ENCODE assay signal across 14 cellular contexts in the genomic region with DNA sequence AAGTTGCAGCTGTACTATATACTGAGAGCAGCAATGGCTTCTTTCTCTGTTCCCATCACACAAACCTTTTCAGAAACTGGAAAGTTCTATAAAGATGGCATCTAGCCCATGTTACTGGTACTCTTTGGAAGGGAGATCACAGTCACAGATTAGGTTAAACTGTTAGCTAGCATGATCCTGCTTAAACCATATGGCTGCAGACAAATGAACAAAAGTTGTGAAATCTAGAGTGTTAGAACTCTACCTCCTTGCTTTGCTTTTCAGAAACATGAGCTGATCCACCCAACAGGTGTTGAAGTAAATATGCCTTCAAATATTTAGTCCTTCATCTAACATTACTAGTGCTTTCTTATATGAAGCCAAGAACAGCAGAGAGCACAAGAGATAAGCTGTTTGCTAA.
DNase-seq lines count a peak whose midpoint lies in the region; ATAC-seq and TF ChIP-seq lines count a peak whose summit lies in the region.
"Had no signal": no experiment of that assay in that cellular context is flagged by ENCODE, and none has a peak within 500 bp of the region (broad histone marks: within the 10 kb centered on the region; RNA-seq: fewer than 3 reads in every experiment).

No MANE protein-coding gene starts in this region.

- peak overlapping the region; percentile 77 for H3K27ac Mint-ChIP-seq in activated CD4-positive, alpha-beta T cell treated with anti-CD3 and anti-CD28 coated beads for 36 hours
- H3K27ac Mint-ChIP-seq in activated T-helper 17 cell treated with anti-CD3 and anti-CD28 coated beads, Interleukin-2, amount 50 U/mL, for 72 hours: peak overlapping the region; percentile 90
- peak overlapping the region; percentile 94 to 99 (median 98) for H3K27ac Mint-ChIP-seq in immature natural killer cell
- peak overlapping the region; percentile 92 for H3K27ac Mint-ChIP-seq in stimulated activated effector memory CD8-positive, alpha-beta T cell treated with anti-CD3 and anti-CD28 coated beads, Interleukin-12 subunit alpha, Interleukin-12 subunit beta, amount 100 ng/mL, for 72 hours
- H3K27ac Mint-ChIP-seq in HFFc6: no peak overlapping the region; the same call in 1 of the 2 replicates
- H3K27ac Mint-ChIP-seq: WTC11 had no signal

- POLR2A ChIA-PET in activated CD4-positive, alpha-beta T cell treated with anti-CD3 and anti-CD28 coated beads for 36 hours (lab: Charles Lee): interaction anchor here (0.6 kb wide), 1 partner anchor 40 kb away, joined by 3 read pairs; no protein-coding TSS in a partner anchor

- peaks cover 45% of the 10 kb centered on the region for H3K4me1 Mint-ChIP-seq in activated CD4-positive, alpha-beta T cell treated with anti-CD3 and anti-CD28 coated beads for 36 hours
- H3K4me1 Mint-ChIP-seq in activated T-helper 17 cell treated with anti-CD3 and anti-CD28 coated beads, Interleukin-2, amount 50 U/mL, for 72 hours: peaks cover 29% of the 10 kb centered on the region
- H3K4me1 Mint-ChIP-seq in immature natural killer cell: peaks cover 62 to 79% of the 10 kb centered on the region in 2 donors
- H3K4me1 Mint-ChIP-seq in stimulated activated effector memory CD8-positive, alpha-beta T cell treated with anti-CD3 and anti-CD28 coated beads, Interleukin-12 subunit alpha, Interleukin-12 subunit beta, amount 100 ng/mL, for 72 hours: peaks cover 72% of the 10 kb centered on the region
- H3K4me1 Mint-ChIP-seq in HFFc6 (ENCODE audit: low read depth): peaks cover 18% of the 10 kb centered on the region; the same call in 1 of the 2 replicates

- intact Hi-C loops in activated CD4-positive, alpha-beta T cell treated with anti-CD3 and anti-CD28 coated beads for 36 hours (cut with DNase I, micrococcal nuclease): loop anchor here (1.0 to 5.0 kb wide), 4 partner anchors 102 to 133 kb away; a partner anchor contains a TSS

- no peak for TF ChIP-seq CTCF in HFFc6 (IDR thresholded peaks at IDR 0.05)

- no peak for ATAC-seq in activated CD4-positive, alpha-beta T cell treated with anti-CD3 and anti-CD28 coated beads for 36 hours
- ATAC-seq in activated T-helper 17 cell treated with anti-CD3 and anti-CD28 coated beads, Interleukin-2, amount 50 U/mL, for 72 hours (replicated peaks): no peak
- ATAC-seq in stimulated activated effector memory CD8-positive, alpha-beta T cell treated with anti-CD3 and anti-CD28 coated beads, Interleukin-12 subunit alpha, Interleukin-12 subunit beta, amount 100 ng/mL, for 72 hours: no peak
- ATAC-seq: WTC11 had no signal

- H3K36me3 Mint-ChIP-seq in activated CD4-positive, alpha-beta T cell treated with anti-CD3 and anti-CD28 coated beads for 36 hours (ENCODE audit: low read depth): no peaks in the 10 kb centered on the region
- H3K36me3 Mint-ChIP-seq in activated T-helper 17 cell treated with anti-CD3 and anti-CD28 coated beads, Interleukin-2, amount 50 U/mL, for 72 hours (ENCODE audit: low read depth): no peaks in the 10 kb centered on the region
- peaks cover 7 to 18% (median 12%) of the 10 kb centered on the region in 3 donors for H3K36me3 Mint-ChIP-seq in immature natural killer cell
- no peaks in the 10 kb centered on the region for H3K36me3 Mint-ChIP-seq in stimulated activated effector memory CD8-positive, alpha-beta T cell treated with anti-CD3 and anti-CD28 coated beads, Interleukin-12 subunit alpha, Interleukin-12 subunit beta, amount 100 ng/mL, for 72 hours
- peaks cover 14% of the 10 kb centered on the region for H3K36me3 Mint-ChIP-seq in HFFc6 (ENCODE audit: low read depth)

- DNase-seq in activated CD4-positive, alpha-beta T cell treated with anti-CD3 and anti-CD28 coated beads for 36 hours: no peak
- no peak for DNase-seq in activated CD4-positive, alpha-beta T cell treated with anti-CD3 and anti-CD28 coated beads for 1 hour
- DNase-seq in immature natural killer cell: peak in 2 of 3 donors; percentile 18 to 32
- no peak for DNase-seq in stimulated activated effector memory CD8-positive, alpha-beta T cell treated with anti-CD3 and anti-CD28 coated beads, Interleukin-12 subunit alpha, Interleukin-12 subunit beta, amount 100 ng/mL, for 72 hours (ENCODE audit: low spot score in 2 of 2)
- no peak for DNase-seq in NCI-H82 (lab: John Stamatoyannopoulos, UW)
- no peak for DNase-seq in NOMO-1 (lab: John Stamatoyannopoulos, UW; ENCODE audit: unreplicated experiment in 2 of 2)
- no peak for DNase-seq in HFFc6
- DNase-seq: 8988T, DMS79 treated with DMSO at 0.1 percent for 48 hours, hippocampal formation, MG63, NCI-H345 had no signal

- CTCF ChIA-PET in activated CD4-positive, alpha-beta T cell treated with anti-CD3 and anti-CD28 coated beads for 36 hours (lab: Charles Lee): interaction anchor here (0.5 to 2.5 kb wide), 11 partner anchors 9 to 1255 kb away, joined by 3 to 11 read pairs (median 3); no protein-coding TSS in a partner anchor

- H3K27me3 Mint-ChIP-seq in activated CD4-positive, alpha-beta T cell treated with anti-CD3 and anti-CD28 coated beads for 36 hours: no peaks in the 10 kb centered on the region
- H3K27me3 Mint-ChIP-seq in activated T-helper 17 cell treated with anti-CD3 and anti-CD28 coated beads, Interleukin-2, amount 50 U/mL, for 72 hours: no peaks in the 10 kb centered on the region
- H3K27me3 Mint-ChIP-seq in immature natural killer cell (ENCODE audit: low read depth in 3 of 3): peaks cover 0 to 13% (median 3%) of the 10 kb centered on the region in 3 donors
- H3K27me3 Mint-ChIP-seq in HFFc6 (ENCODE audit: insufficient read depth): no peaks in the 10 kb centered on the region; the same call in 1 of the 2 replicates

- H3K4me3 Mint-ChIP-seq in activated CD4-positive, alpha-beta T cell treated with anti-CD3 and anti-CD28 coated beads for 36 hours: no peak overlapping the region
- peak overlapping the region; percentile 64 for H3K4me3 Mint-ChIP-seq in activated T-helper 17 cell treated with anti-CD3 and anti-CD28 coated beads, Interleukin-2, amount 50 U/mL, for 72 hours
- peak overlapping the region; percentile 67 to 88 (median 74) for H3K4me3 Mint-ChIP-seq in immature natural killer cell
- H3K4me3 Mint-ChIP-seq in stimulated activated effector memory CD8-positive, alpha-beta T cell treated with anti-CD3 and anti-CD28 coated beads, Interleukin-12 subunit alpha, Interleukin-12 subunit beta, amount 100 ng/mL, for 72 hours: peak overlapping the region; percentile 34
- no peak overlapping the region for H3K4me3 Mint-ChIP-seq in HFFc6
- H3K4me3 Mint-ChIP-seq: WTC11 had no signal

- peaks cover 2% of the 10 kb centered on the region for H3K9me3 Mint-ChIP-seq in activated CD4-positive, alpha-beta T cell treated with anti-CD3 and anti-CD28 coated beads for 36 hours (ENCODE audit: low read depth)
- H3K9me3 Mint-ChIP-seq in activated T-helper 17 cell treated with anti-CD3 and anti-CD28 coated beads, Interleukin-2, amount 50 U/mL, for 72 hours: peaks cover 6% of the 10 kb centered on the region
- H3K9me3 Mint-ChIP-seq in immature natural killer cell (peaks cover 0 to 2% (median 0%) of the 10 kb centered on the region in 6 donors), HFFc6 (no peaks in the 10 kb centered on the region)
- H3K9me3 Mint-ChIP-seq in stimulated activated effector memory CD8-positive, alpha-beta T cell treated with anti-CD3 and anti-CD28 coated beads, Interleukin-12 subunit alpha, Interleukin-12 subunit beta, amount 100 ng/mL, for 72 hours: peaks cover 7% of the 10 kb centered on the region

Comparison
In these comparisons a context has a peak if more than half of its experiments do, and no peak if none do; other contexts are left out.
1. DNase-seq: peak in immature natural killer cell (2 of 3); none in activated CD4-positive, alpha-beta T cell treated with anti-CD3 and anti-CD28 coated beads for 36 hours (single experiment), activated CD4-positive, alpha-beta T cell treated with anti-CD3 and anti-CD28 coated beads for 1 hour (single experiment), stimulated activated effector memory CD8-positive, alpha-beta T cell treated with anti-CD3 and anti-CD28 coated beads, Interleukin-12 subunit alpha, Interleukin-12 subunit beta, amount 100 ng/mL, for 72 hours (0 of 2), NCI-H82 (single experiment), NOMO-1 (0 of 2) and HFFc6 (single experiment).
2. H3K4me3 Mint-ChIP-seq: peak in activated T-helper 17 cell treated with anti-CD3 and anti-CD28 coated beads, Interleukin-2, amount 50 U/mL, for 72 hours (single experiment), immature natural killer cell (5 of 5) and stimulated activated effector memory CD8-positive, alpha-beta T cell treated with anti-CD3 and anti-CD28 coated beads, Interleukin-12 subunit alpha, Interleukin-12 subunit beta, amount 100 ng/mL, for 72 hours (single experiment); none in activated CD4-positive, alpha-beta T cell treated with anti-CD3 and anti-CD28 coated beads for 36 hours (single experiment) and HFFc6 (single experiment).